8 cellular contexts compared by ENCODE assay signal in genomic region chr1:87329051-87329755, GRCh38. TPM values are rescaled to one million over a fixed set of nuclear protein-coding genes. Genes with fewer than 3 reads are reported as not detected.
DNase-seq lines count a peak whose midpoint lies in the region; ATAC-seq and TF ChIP-seq lines count a peak whose summit lies in the region.

No MANE protein-coding gene starts in this region.

- H3K4me3 Mint-ChIP-seq in activated T-cell treated with anti-CD3 and anti-CD28 coated beads, Interleukin-2, amount 50 U/mL, for 24 hours = peak overlapping the region; percentile 86

- no peak for TF ChIP-seq POLR2A in suprapubic skin (IDR thresholded peaks at IDR 0.05)

- peak overlapping the region; percentile 94 for H3K27ac Mint-ChIP-seq in activated T-cell treated with anti-CD3 and anti-CD28 coated beads, Interleukin-2, amount 50 U/mL, for 24 hours

- intact Hi-C loops in mucosa of descending colon (cut with DNase I, micrococcal nuclease) = loop anchor here (5.0 to 10.0 kb wide), 2 partner anchors 623 to 626 kb away; no protein-coding TSS in a partner anchor

- 1% methylated on average over 37 of the region's 37 CpGs for WGBS in suprapubic skin

- H3K9me3 ChIP-seq in mucosa of descending colon (no peaks in the 10 kb centered on the region), suprapubic skin (no peaks in the 10 kb centered on the region)

- no peaks in the 10 kb centered on the region for H3K36me3 ChIP-seq in mucosa of descending colon (ENCODE audit: low read depth)
- H3K36me3 ChIP-seq in suprapubic skin = no peaks in the 10 kb centered on the region

- ATAC-seq in esophagus mucosa = peak; percentile 2
- ATAC-seq in mucosa of descending colon = peak; percentile 15
- ATAC-seq in GM21381 (IDR thresholded peaks at IDR 0.05; ENCODE audit: unreplicated experiment) = no peak

- DNase-seq in activated CD4-positive, CD25-positive, alpha-beta regulatory T cell treated with anti-CD3 and anti-CD28 coated beads, Interleukin-2, amount 50 U/mL, for 72 hours = peak; percentile 40
- no peak for DNase-seq in activated CD4-positive, CD25-positive, alpha-beta regulatory T cell (lab: John Stamatoyannopoulos, UW)
- DNase-seq in NCI-H510A treated with DMSO at 0.1 percent for 48 hours (lab: John Stamatoyannopoulos, UW) = peak; percentile 76
- DNase-seq in activated T-cell treated with anti-CD3 and anti-CD28 coated beads, Interleukin-2, amount 50 U/mL, for 24 hours = peak; percentile 70
- DNase-seq in mucosa of descending colon = peak; percentile 57 to 77 (median 70)
- DNase-seq in suprapubic skin (ENCODE audit: low spot score in 2 of 2) = peak; percentile 80 to 85

- peaks cover 30% of the 10 kb centered on the region for H3K27me3 Mint-ChIP-seq in activated T-cell treated with anti-CD3 and anti-CD28 coated beads, Interleukin-2, amount 50 U/mL, for 24 hours

- peaks cover 48% of the 10 kb centered on the region for H3K4me1 Mint-ChIP-seq in activated T-cell treated with anti-CD3 and anti-CD28 coated beads, Interleukin-2, amount 50 U/mL, for 24 hours (ENCODE audit: low read depth)

- no peak for TF ChIP-seq EP300 in suprapubic skin (IDR thresholded peaks at IDR 0.05)

- TF ChIP-seq CTCF in mucosa of descending colon (IDR thresholded peaks at IDR 0.05) (no peak), suprapubic skin (IDR thresholded peaks at IDR 0.05) (no peak)

- peak overlapping the region; percentile 74 for H3K4me3 ChIP-seq in mucosa of descending colon
- H3K4me3 ChIP-seq in suprapubic skin = peak overlapping the region; percentile 94

- H3K9me3 Mint-ChIP-seq in activated T-cell treated with anti-CD3 and anti-CD28 coated beads, Interleukin-2, amount 50 U/mL, for 24 hours = no peaks in the 10 kb centered on the region

- H3K27ac ChIP-seq in suprapubic skin = peak overlapping the region; percentile 97

- no peaks in the 10 kb centered on the region for H3K27me3 ChIP-seq in suprapubic skin

- peaks cover 24% of the 10 kb centered on the region for H3K4me1 ChIP-seq in mucosa of descending colon (ENCODE audit: low read depth)
- peaks cover 46% of the 10 kb centered on the region for H3K4me1 ChIP-seq in suprapubic skin

- H3K36me3 Mint-ChIP-seq in activated T-cell treated with anti-CD3 and anti-CD28 coated beads, Interleukin-2, amount 50 U/mL, for 24 hours (ENCODE audit: low read depth) = peaks cover 16% of the 10 kb centered on the region

RNA-seq across cellular contexts. Expression of gene LMO4, which starts 0.5 kb away (rescaled TPM):
- total RNA-seq in esophagus mucosa (48.2 TPM), mucosa of descending colon (10 to 100 TPM; 19.0 to 51.2 (median 31.6) TPM), suprapubic skin (10 to 100 TPM; 48.8 to 67.1 (median 52.2) TPM)

Comparison
In these comparisons a context has a peak if more than half of its experiments do, and no peak if none do; other contexts are left out.
1. DNase-seq: peak in activated CD4-positive, CD25-positive, alpha-beta regulatory T cell treated with anti-CD3 and anti-CD28 coated beads, Interleukin-2, amount 50 U/mL, for 72 hours (single experiment), NCI-H510A treated with DMSO at 0.1 percent for 48 hours (single experiment), activated T-cell treated with anti-CD3 and anti-CD28 coated beads, Interleukin-2, amount 50 U/mL, for 24 hours (single experiment), mucosa of descending colon (3 of 3) and suprapubic skin (2 of 2); none in activated CD4-positive, CD25-positive, alpha-beta regulatory T cell (0 of 4).